Comparison of ENCODE assay signal across 12 cellular contexts in the genomic region with DNA sequence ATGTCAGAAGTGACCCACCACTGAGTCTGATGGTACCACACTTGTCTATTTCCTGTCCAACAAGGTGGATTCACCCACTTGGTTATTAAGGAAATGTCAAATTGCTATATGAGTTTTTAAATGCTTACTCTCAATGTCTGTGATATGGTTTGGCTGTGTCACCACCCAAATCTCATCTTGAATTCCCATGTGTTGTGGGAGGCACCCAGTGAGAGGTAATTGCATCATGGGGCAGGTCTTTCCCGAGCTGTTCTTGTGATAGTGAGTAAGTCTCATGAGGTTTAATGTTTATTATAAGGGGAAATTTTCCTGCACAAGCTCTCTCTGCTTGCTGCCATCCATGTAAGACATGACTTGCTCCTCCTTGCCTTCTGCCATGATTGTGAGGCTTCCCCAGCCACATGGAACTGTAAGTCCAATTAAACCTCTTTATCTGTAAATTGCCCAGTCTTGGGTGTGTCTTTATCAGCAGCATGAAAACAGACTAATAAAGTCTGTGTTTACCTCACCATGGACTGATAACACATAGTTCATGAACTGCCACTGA. TPM values are rescaled to one million over a fixed set of nuclear protein-coding genes. Genes with fewer than 3 reads are reported as not detected.
DNase-seq lines count a peak whose midpoint lies in the region; ATAC-seq, FAIRE-seq and TF ChIP-seq lines count a peak whose summit lies in the region.
"Not testable (repeated sequence)": the region's sequence is repeated elsewhere in the genome, so short reads cannot be mapped to it uniquely, and the experiment has no call there.
"Had no signal": no experiment of that assay in that cellular context is flagged by ENCODE, and none has a peak within 500 bp of the region (broad histone marks: within the 10 kb centered on the region; RNA-seq: fewer than 3 reads in every experiment).

No MANE protein-coding gene starts in this region.

- H3K18ac ChIP-seq in H1 (ENCODE audit: extremely low read depth, low read length) = not testable (repeated sequence)

- H4K91ac ChIP-seq in H1 (replicated peaks; ENCODE audit: insufficient read length, low read length) = not testable (repeated sequence)

- H3K79me2 ChIP-seq in H1 (ENCODE audit: control insufficient read depth in 1 of 2, insufficient read depth in 2 of 2, low read length in 2 of 2) = not testable (repeated sequence)

- not testable (repeated sequence) for H2BK12ac ChIP-seq in H1 (ENCODE audit: low read depth, low read length)

- not testable (repeated sequence) for H2AK5ac ChIP-seq in H1 (ENCODE audit: low read depth, low read length)

- H3K23ac ChIP-seq in H1 (ENCODE audit: insufficient read length) = not testable (repeated sequence)

- peaks cover 42% of the 10 kb centered on the region for H3K4me1 ChIP-seq in CD8-positive, alpha-beta T cell (ENCODE audit: insufficient read depth, low read length)
- H3K4me1 ChIP-seq in H1 (replicated peaks in 1 of 4; ENCODE audit: control insufficient read depth in 3 of 4, insufficient read depth in 4 of 4, low read length in 3 of 4) = not testable (repeated sequence)

- not testable (repeated sequence) for H3K27me3 Mint-ChIP-seq in CD8-positive, alpha-beta T cell (ENCODE audit: low read depth); IgD-negative memory B cell; activated CD8-positive, alpha-beta T cell treated with anti-CD3 and anti-CD28 coated beads for 36 hours

- not testable (repeated sequence) for H2BK20ac ChIP-seq in H1 (ENCODE audit: low read length)

- H3K79me1 ChIP-seq in H1 (ENCODE audit: low read depth, low read length) = not testable (repeated sequence)

- peak; percentile 7 for FAIRE-seq in H1 (lab: Jason Lieb, UNC)

- in situ Hi-C loops in SK-MEL-5 (cut with HindIII; ENCODE audit: low pct_unique_long_range_greater_than_20kb, low sequenced_read_pairs) = not testable (repeated sequence)

- CTCF ChIA-PET in CD8-positive, alpha-beta T cell (lab: Charles Lee); H1 (lab: Charles Lee; ENCODE audit: partially characterized antibody): not testable (repeated sequence)
- CTCF ChIA-PET in activated CD8-positive, alpha-beta T cell treated with anti-CD3 and anti-CD28 coated beads for 36 hours (lab: Charles Lee) = interaction anchor here (1.0 to 1.1 kb wide), 2 partner anchors 10 to 12 kb away, joined by 3 to 4 read pairs; no protein-coding TSS in a partner anchor

- H3K9ac ChIP-seq in H1 (replicated peaks in 1 of 4; ENCODE audit: extremely low read depth in 1 of 4, low read depth in 3 of 4, low read length in 3 of 4) = not testable (repeated sequence)

- H2BK5ac ChIP-seq in H1 (ENCODE audit: low read depth, low read length) = not testable (repeated sequence)

- H3K27ac ChIP-seq in CD8-positive, alpha-beta T cell (ENCODE audit: low read depth, low read length); H1 (ENCODE audit: low read depth, low read length): not testable (repeated sequence)

- not testable (repeated sequence) for H3K36me3 ChIP-seq in CD8-positive, alpha-beta T cell (ENCODE audit: insufficient read depth, low read length); H1 (ENCODE audit: control insufficient read depth in 2 of 4, insufficient read depth in 4 of 4, low read length in 3 of 4)

- H3K23me2 ChIP-seq in H1 (ENCODE audit: low read depth, low read length) = peaks cover 11% of the 10 kb centered on the region; the same call in 1 of the 2 replicates

- H3K4me1 Mint-ChIP-seq in CD8-positive, alpha-beta T cell (ENCODE audit: low read depth) = peaks cover 57% of the 10 kb centered on the region
- peaks cover 24 to 45% (median 30%) of the 10 kb centered on the region in 3 donors for H3K4me1 Mint-ChIP-seq in IgD-negative memory B cell
- H3K4me1 Mint-ChIP-seq in activated CD8-positive, alpha-beta T cell treated with anti-CD3 and anti-CD28 coated beads for 36 hours (ENCODE audit: low read depth) = peaks cover 54% of the 10 kb centered on the region
- H3K4me1 Mint-ChIP-seq in stimulated activated effector memory CD8-positive, alpha-beta T cell treated with anti-CD3 and anti-CD28 coated beads, Interleukin-12 subunit alpha, Interleukin-12 subunit beta, amount 100 ng/mL, for 72 hours = peaks cover 51% of the 10 kb centered on the region

- not testable (repeated sequence) for ATAC-seq in CD8-positive, alpha-beta T cell
- peak; percentile 4 for ATAC-seq in activated CD8-positive, alpha-beta T cell treated with anti-CD3 and anti-CD28 coated beads for 36 hours
- peak in 1 of 2 donors; percentile 64 for ATAC-seq in activated naive CD4-positive, alpha-beta T cell treated with anti-CD3 and anti-CD28 coated beads, Interleukin-2, amount 50 U/mL, for 72 hours
- peak; percentile 20 for ATAC-seq in stimulated activated effector memory CD8-positive, alpha-beta T cell treated with anti-CD3 and anti-CD28 coated beads, Interleukin-12 subunit alpha, Interleukin-12 subunit beta, amount 100 ng/mL, for 72 hours

- not testable (repeated sequence) for H3K4ac ChIP-seq in H1 (replicated peaks; ENCODE audit: insufficient read length, low read depth, low read length)

- not testable (repeated sequence) for TF ChIP-seq EP300 in H1 (IDR thresholded peaks at IDR 0.05; ENCODE audit: borderline replicate concordance in 1 of 2, low read depth in 2 of 2, low read length in 2 of 2)

- H3K27ac Mint-ChIP-seq in CD8-positive, alpha-beta T cell = peak overlapping the region; percentile 69
- peak overlapping the region; percentile 2 to 81 (median 18) for H3K27ac Mint-ChIP-seq in IgD-negative memory B cell
- H3K27ac Mint-ChIP-seq in activated CD8-positive, alpha-beta T cell treated with anti-CD3 and anti-CD28 coated beads for 36 hours = peak overlapping the region; percentile 85
- peak overlapping the region; percentile 12 to 91 for H3K27ac Mint-ChIP-seq in activated naive CD4-positive, alpha-beta T cell treated with anti-CD3 and anti-CD28 coated beads, Interleukin-2, amount 50 U/mL, for 72 hours
- peak overlapping the region; percentile 86 for H3K27ac Mint-ChIP-seq in stimulated activated effector memory CD8-positive, alpha-beta T cell treated with anti-CD3 and anti-CD28 coated beads, Interleukin-12 subunit alpha, Interleukin-12 subunit beta, amount 100 ng/mL, for 72 hours

- not testable (repeated sequence) for TF ChIP-seq RAD21 in H1 (IDR thresholded peaks at IDR 0.05 in 1 of 2, conservative IDR thresholded peaks at IDR 0.05 in 1 of 2; ENCODE audit: low read depth in 2 of 2, low read length in 2 of 2)

- not testable (repeated sequence) for H3K4me3 ChIP-seq in CD8-positive, alpha-beta T cell (ENCODE audit: low read depth, low read length); H1 (ENCODE audit: extremely low read depth in 1 of 4, insufficient read depth in 2 of 4, low read depth in 3 of 4, low read length in 4 of 4)

- not testable (repeated sequence) for H3K4me3 Mint-ChIP-seq in CD8-positive, alpha-beta T cell
- H3K4me3 Mint-ChIP-seq in IgD-negative memory B cell = peak overlapping the region; percentile 6 to 93 (median 68)
- H3K4me3 Mint-ChIP-seq in activated CD8-positive, alpha-beta T cell treated with anti-CD3 and anti-CD28 coated beads for 36 hours = peak overlapping the region; percentile 66
- H3K4me3 Mint-ChIP-seq in stimulated activated effector memory CD8-positive, alpha-beta T cell treated with anti-CD3 and anti-CD28 coated beads, Interleukin-12 subunit alpha, Interleukin-12 subunit beta, amount 100 ng/mL, for 72 hours = peak overlapping the region; percentile 83

- not testable (repeated sequence) for H2AFZ ChIP-seq in H1 (ENCODE audit: low read length)

- not testable (repeated sequence) for H3K56ac ChIP-seq in H1 (replicated peaks; ENCODE audit: insufficient read length, low read depth, low read length)

- not testable (repeated sequence) for H3K4me2 ChIP-seq in H1 (ENCODE audit: insufficient read depth in 1 of 2, low read depth in 2 of 2, low read length in 2 of 2)

- H3K14ac ChIP-seq in H1 (ENCODE audit: insufficient read length) = not testable (repeated sequence)

- TF ChIP-seq CTCF in CD8-positive, alpha-beta T cell (IDR thresholded peaks at IDR 0.05); activated CD8-positive, alpha-beta T cell treated with anti-CD3 and anti-CD28 coated beads for 36 hours (IDR thresholded peaks at IDR 0.05); H1 (IDR thresholded peaks at IDR 0.05; ENCODE audit: control extremely low read depth in 1 of 3, insufficient read depth in 1 of 3, low read depth in 1 of 3, low read length in 3 of 3): not testable (repeated sequence)

- not testable (repeated sequence) for DNase-seq in CD8-positive, alpha-beta T cell; H1 (ENCODE audit: low read depth in 1 of 2, low spot score in 2 of 2); stimulated activated effector memory CD8-positive, alpha-beta T cell treated with anti-CD3 and anti-CD28 coated beads, Interleukin-12 subunit alpha, Interleukin-12 subunit beta, amount 100 ng/mL, for 72 hours (ENCODE audit: low spot score in 2 of 2)
- DNase-seq in SK-MEL-5 (ENCODE audit: low read depth, low spot score) (peak; percentile 21), kidney tubule cell (ENCODE audit: low spot score) (peak; percentile 40)
- peak; percentile 69 for DNase-seq in activated CD8-positive, alpha-beta T cell treated with anti-CD3 and anti-CD28 coated beads for 36 hours
- peak in 1 of 2 donors; percentile 80 for DNase-seq in activated naive CD4-positive, alpha-beta T cell treated with anti-CD3 and anti-CD28 coated beads, Interleukin-2, amount 50 U/mL, for 72 hours (ENCODE audit: low spot score in 2 of 2)

- H2BK15ac ChIP-seq in H1 (ENCODE audit: low read length) = not testable (repeated sequence)

- not testable (repeated sequence) for H4K20me1 ChIP-seq in H1 (replicated peaks in 1 of 2; ENCODE audit: control insufficient read depth in 1 of 2, insufficient read depth in 2 of 2, low read length in 2 of 2)

- H3K9me3 Mint-ChIP-seq in CD8-positive, alpha-beta T cell; IgD-negative memory B cell; stimulated activated effector memory CD8-positive, alpha-beta T cell treated with anti-CD3 and anti-CD28 coated beads, Interleukin-12 subunit alpha, Interleukin-12 subunit beta, amount 100 ng/mL, for 72 hours: not testable (repeated sequence)
- peaks cover 25% of the 10 kb centered on the region for H3K9me3 Mint-ChIP-seq in activated CD8-positive, alpha-beta T cell treated with anti-CD3 and anti-CD28 coated beads for 36 hours
- H3K9me3 Mint-ChIP-seq in activated naive CD4-positive, alpha-beta T cell treated with anti-CD3 and anti-CD28 coated beads, Interleukin-2, amount 50 U/mL, for 72 hours = peaks cover 7 to 19% of the 10 kb centered on the region in 2 donors

- H4K5ac ChIP-seq in H1 (ENCODE audit: insufficient read length, low read depth, low read length) = not testable (repeated sequence)

- TF ChIP-seq POLR2A in H1 (IDR thresholded peaks at IDR 0.05; ENCODE audit: control extremely low read depth in 1 of 2, low read depth in 2 of 2, low read length in 2 of 2) = not testable (repeated sequence)

- H2BK120ac ChIP-seq in H1 (replicated peaks; ENCODE audit: low read depth, low read length) = not testable (repeated sequence)

- not testable (repeated sequence) for H4K8ac ChIP-seq in H1 (ENCODE audit: extremely low read depth, insufficient read depth, low read length)

- H3K36me3 Mint-ChIP-seq in CD8-positive, alpha-beta T cell = peaks cover 25% of the 10 kb centered on the region
- H3K36me3 Mint-ChIP-seq in IgD-negative memory B cell = not testable (repeated sequence)
- peaks cover 81% of the 10 kb centered on the region for H3K36me3 Mint-ChIP-seq in activated CD8-positive, alpha-beta T cell treated with anti-CD3 and anti-CD28 coated beads for 36 hours (ENCODE audit: low read depth)
- H3K36me3 Mint-ChIP-seq in activated naive CD4-positive, alpha-beta T cell treated with anti-CD3 and anti-CD28 coated beads, Interleukin-2, amount 50 U/mL, for 72 hours = peaks cover 51 to 73% of the 10 kb centered on the region in 2 donors
- peaks cover 43% of the 10 kb centered on the region for H3K36me3 Mint-ChIP-seq in stimulated activated effector memory CD8-positive, alpha-beta T cell treated with anti-CD3 and anti-CD28 coated beads, Interleukin-12 subunit alpha, Interleukin-12 subunit beta, amount 100 ng/mL, for 72 hours

- POLR2A ChIA-PET in CD8-positive, alpha-beta T cell (lab: Charles Lee); H1 (lab: Charles Lee; ENCODE audit: partially characterized antibody): not testable (repeated sequence)
- POLR2A ChIA-PET in activated CD8-positive, alpha-beta T cell treated with anti-CD3 and anti-CD28 coated beads for 36 hours (lab: Charles Lee) = interaction anchor here (1.1 to 19.2 kb wide), 4 partner anchors 10 to 221 kb away, joined by 4 to 745 read pairs (median 6); a partner anchor contains a TSS

- WGBS in H1 (ENCODE audit: extremely low coverage in 1 of 2, insufficient coverage in 1 of 2, insufficient read length in 1 of 2, insufficient replicate concordance in 2 of 2, low coverage in 1 of 2, low lambda C conversion rate in 2 of 2, missing lambda C conversion rate in 1 of 2), 2 experiments = 88% methylated on average over 1 of the region's 1 CpG; no CpG with 5 or more reads in 1 of the 2 experiments

- intact Hi-C loops in CD8-positive, alpha-beta T cell (cut with DNase I, micrococcal nuclease) = loop anchor here (1.0 to 10.0 kb wide), 5 partner anchors 11 to 1077 kb away; a partner anchor contains a TSS
- intact Hi-C loops in activated CD8-positive, alpha-beta T cell treated with anti-CD3 and anti-CD28 coated beads for 36 hours (cut with micrococcal nuclease) = loop anchor here (5.0 kb wide), 1 partner anchor 97 kb away; no protein-coding TSS in a partner anchor

- not testable (repeated sequence) for H3K27me3 ChIP-seq in CD8-positive, alpha-beta T cell (ENCODE audit: insufficient read depth, low read length); H1 (replicated peaks in 1 of 4; ENCODE audit: control insufficient read depth in 3 of 4, extremely low read depth in 1 of 4, insufficient read depth in 3 of 4, low read length in 3 of 4)

- not testable (repeated sequence) for H3K9me3 ChIP-seq in CD8-positive, alpha-beta T cell (ENCODE audit: low read length); H1 (ENCODE audit: insufficient read depth in 2 of 2, low read depth in 1 of 2, low read length in 1 of 2)

RNA-seq across cellular contexts. Expression of a gene that starts 24.5 kb away (rescaled TPM):
- total RNA-seq in CD8-positive, alpha-beta T cell = 100 to 1,000 TPM; 182 to 188 TPM
- polyA plus RNA-seq in IgD-negative memory B cell (102 TPM), H1 (2011; rRNA removed) (2.7 and 4.2 TPM in 2 replicates)
- 3.2 and 5.1 TPM in 2 replicates for total RNA-seq in SK-MEL-5 (2014; rRNA removed; shearing (Covaris generic))
- polyA plus RNA-seq in SK-MEL-5 (2015; cell fraction: cytosol; rRNA removed) = 0.58 and 2.0 TPM in 2 replicates
- polyA plus RNA-seq in SK-MEL-5 (2015; cell fraction: nucleus; rRNA removed) = 52.6 and 60.8 TPM in 2 replicates
- total RNA-seq in activated CD8-positive, alpha-beta T cell treated with anti-CD3 and anti-CD28 coated beads for 36 hours = 100 to 1,000 TPM; 240 to 259 TPM
- total RNA-seq in activated naive CD4-positive, alpha-beta T cell treated with anti-CD3 and anti-CD28 coated beads, Interleukin-2, amount 50 U/mL, for 72 hours = 100 to 1,000 TPM; 182 to 270 TPM
- 5.2 and 6.2 TPM in 2 replicates for total RNA-seq in H1 (2021; fragmentation: NEBNext Ultra II Directional; extraction: Animal tissue kit (Norgen Biotek cat#: 25700))
- 4.7 TPM for polyA plus RNA-seq in H1 (2011; cell fraction: cytosol; rRNA removed)
- 8.9 TPM for polyA plus RNA-seq in H1 (2011; cell fraction: nucleus; rRNA removed)
- polyA plus RNA-seq in H1 (2012, experiment 1 of 2) = 3.7 to 9.5 TPM (median 5.5 TPM) in 4 replicates
- polyA plus RNA-seq in H1 (2012, experiment 2 of 2) = 0.52 TPM
- polyA plus RNA-seq in H1 (2013, experiment 1 of 2) = 4.1 TPM
- polyA plus RNA-seq in H1 (2013, experiment 2 of 2) = 3.0 TPM
- 4.7 and 6.4 TPM in 2 replicates for polyA minus RNA-seq in H1 (2011; rRNA and poly(A)+ RNA removed)
- 3.2 TPM for polyA minus RNA-seq in H1 (2011; cell fraction: cytosol; rRNA and poly(A)+ RNA removed)
- polyA minus RNA-seq in H1 (2011; cell fraction: nucleus; rRNA and poly(A)+ RNA removed) = 11.2 TPM

RNA-seq across cellular contexts. Expression of a gene that starts 37.3 kb away (rescaled TPM):
- 10 to 100 TPM; 58.3 to 62.0 TPM for total RNA-seq in CD8-positive, alpha-beta T cell
- 5.7 TPM for polyA plus RNA-seq in IgD-negative memory B cell
- not detected in 2 replicates for total RNA-seq in SK-MEL-5 (2014; rRNA removed; shearing (Covaris generic))
- polyA plus RNA-seq in SK-MEL-5 (2015; cell fraction: cytosol; rRNA removed) = not detected in 2 replicates
- polyA plus RNA-seq in SK-MEL-5 (2015; cell fraction: nucleus; rRNA removed) = not detected in 2 replicates
- total RNA-seq in activated CD8-positive, alpha-beta T cell treated with anti-CD3 and anti-CD28 coated beads for 36 hours = 1 to 10 TPM; 4.7 to 4.9 TPM
- under 1 TPM in 1 of 2 donors, not detected in 1; 0.46 TPM for total RNA-seq in activated naive CD4-positive, alpha-beta T cell treated with anti-CD3 and anti-CD28 coated beads, Interleukin-2, amount 50 U/mL, for 72 hours
- total RNA-seq in H1 (2021; fragmentation: NEBNext Ultra II Directional; extraction: Animal tissue kit (Norgen Biotek cat#: 25700)) = not detected in 2 replicates
- not detected in 2 replicates for polyA plus RNA-seq in H1 (2011; rRNA removed)
- not detected for polyA plus RNA-seq in H1 (2011; cell fraction: cytosol; rRNA removed)
- not detected for polyA plus RNA-seq in H1 (2011; cell fraction: nucleus; rRNA removed)
- polyA plus RNA-seq in H1 (2012, experiment 1 of 2) = not detected in 4 replicates
- not detected for polyA plus RNA-seq in H1 (2012, experiment 2 of 2)
- not detected for polyA plus RNA-seq in H1 (2013, experiment 1 of 2)
- not detected for polyA plus RNA-seq in H1 (2013, experiment 2 of 2)
- not detected in 2 replicates for polyA minus RNA-seq in H1 (2011; rRNA and poly(A)+ RNA removed)
- not detected for polyA minus RNA-seq in H1 (2011; cell fraction: cytosol; rRNA and poly(A)+ RNA removed)
- polyA minus RNA-seq in H1 (2011; cell fraction: nucleus; rRNA and poly(A)+ RNA removed) = not detected
- total RNA-seq: dermis blood vessel endothelial cell, PC-9 had no signal
- polyA plus RNA-seq: aorta, BJ had no signal

Comparison
In these comparisons a context has a peak if more than half of its experiments do, and no peak if none do; other contexts are left out.
1. H3K27ac Mint-ChIP-seq: peak in every context shown above with its lines; median percentile 86 in stimulated activated effector memory CD8-positive, alpha-beta T cell treated with anti-CD3 and anti-CD28 coated beads, Interleukin-12 subunit alpha, Interleukin-12 subunit beta, amount 100 ng/mL, for 72 hours; 85 in activated CD8-positive, alpha-beta T cell treated with anti-CD3 and anti-CD28 coated beads for 36 hours; 69 in CD8-positive, alpha-beta T cell; 52 in activated naive CD4-positive, alpha-beta T cell treated with anti-CD3 and anti-CD28 coated beads, Interleukin-2, amount 50 U/mL, for 72 hours; 18 in IgD-negative memory B cell.
2. RNA of a gene that starts 24.5 kb away (total RNA-seq): 182 to 270 TPM in activated naive CD4-positive, alpha-beta T cell treated with anti-CD3 and anti-CD28 coated beads, Interleukin-2, amount 50 U/mL, for 72 hours, 240 to 259 TPM in activated CD8-positive, alpha-beta T cell treated with anti-CD3 and anti-CD28 coated beads for 36 hours and 182 to 188 TPM in CD8-positive, alpha-beta T cell; 5.2 to 6.2 TPM in H1 and 3.2 to 5.1 TPM in SK-MEL-5; every median in the first group is over 10 times any median in the second.
3. RNA of a gene that starts 37.3 kb away (total RNA-seq): 58.3 to 62.0 TPM in CD8-positive, alpha-beta T cell; 4.7 to 4.9 TPM in activated CD8-positive, alpha-beta T cell treated with anti-CD3 and anti-CD28 coated beads for 36 hours, 0.46 TPM in activated naive CD4-positive, alpha-beta T cell treated with anti-CD3 and anti-CD28 coated beads, Interleukin-2, amount 50 U/mL, for 72 hours, not detected in SK-MEL-5 and not detected in H1; every median in the first group is over 10 times any median in the second.